Comparison of ENCODE assay signal across 1 cellular context in genomic region chr1:55517036-55517435, GRCh38.
TF ChIP-seq lines count a peak whose summit lies in the region.

No MANE protein-coding gene starts in this region.

TF ChIP-seq in IMR-90, 13 proteins besides CTCF, POLR2A, EP300 and RAD21:
- TF ChIP-seq, protein P1, sequence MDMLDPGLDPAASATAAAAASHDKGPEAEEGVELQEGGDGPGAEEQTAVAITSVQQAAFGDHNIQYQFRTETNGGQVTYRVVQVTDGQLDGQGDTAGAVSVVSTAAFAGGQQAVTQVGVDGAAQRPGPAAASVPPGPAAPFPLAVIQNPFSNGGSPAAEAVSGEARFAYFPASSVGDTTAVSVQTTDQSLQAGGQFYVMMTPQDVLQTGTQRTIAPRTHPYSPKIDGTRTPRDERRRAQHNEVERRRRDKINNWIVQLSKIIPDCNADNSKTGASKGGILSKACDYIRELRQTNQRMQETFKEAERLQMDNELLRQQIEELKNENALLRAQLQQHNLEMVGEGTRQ (IDR thresholded peaks at IDR 0.05; ENCODE audit: low read depth, low read length), result no peak
- TF ChIP-seq MXI1 (IDR thresholded peaks at IDR 0.05; ENCODE audit: borderline replicate concordance, low read depth, low read length) (no peak), RFX5 (IDR thresholded peaks at IDR 0.05; ENCODE audit: low read depth, low read length) (no peak), RCOR1 (IDR thresholded peaks at IDR 0.05; ENCODE audit: insufficient replicate concordance, low read length) (no peak), CHD1 (IDR thresholded peaks at IDR 0.05; ENCODE audit: low read depth, low read length) (no peak), FOS (IDR thresholded peaks at IDR 0.05; ENCODE audit: low read depth, low read length) (no peak), MAFK (IDR thresholded peaks at IDR 0.05; ENCODE audit: low read depth, low read length) (no peak), BHLHE40 (IDR thresholded peaks at IDR 0.05; ENCODE audit: low read depth, low read length) (no peak), NFE2L2 (IDR thresholded peaks at IDR 0.05; ENCODE audit: low read depth, low read length) (no peak), CEBPB (IDR thresholded peaks at IDR 0.05; ENCODE audit: low read depth, low read length) (no peak), MAZ (IDR thresholded peaks at IDR 0.05; ENCODE audit: borderline replicate concordance, low read depth, low read length) (no peak), SMC3 (IDR thresholded peaks at IDR 0.05; ENCODE audit: low read depth, low read length) (no peak)
- TF ChIP-seq, protein P2, sequence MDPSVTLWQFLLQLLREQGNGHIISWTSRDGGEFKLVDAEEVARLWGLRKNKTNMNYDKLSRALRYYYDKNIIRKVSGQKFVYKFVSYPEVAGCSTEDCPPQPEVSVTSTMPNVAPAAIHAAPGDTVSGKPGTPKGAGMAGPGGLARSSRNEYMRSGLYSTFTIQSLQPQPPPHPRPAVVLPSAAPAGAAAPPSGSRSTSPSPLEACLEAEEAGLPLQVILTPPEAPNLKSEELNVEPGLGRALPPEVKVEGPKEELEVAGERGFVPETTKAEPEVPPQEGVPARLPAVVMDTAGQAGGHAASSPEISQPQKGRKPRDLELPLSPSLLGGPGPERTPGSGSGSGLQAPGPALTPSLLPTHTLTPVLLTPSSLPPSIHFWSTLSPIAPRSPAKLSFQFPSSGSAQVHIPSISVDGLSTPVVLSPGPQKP (IDR thresholded peaks at IDR 0.05; ENCODE audit: borderline replicate concordance, low read depth, low read length), result no peak
